9 cellular contexts compared by ENCODE assay signal in genomic region chr3:179046497-179047353, GRCh38. TPM values are rescaled to one million over a fixed set of nuclear protein-coding genes. Genes with fewer than 3 reads are reported as not detected.
DNase-seq lines count a peak whose midpoint lies in the region; ATAC-seq, FAIRE-seq and TF ChIP-seq lines count a peak whose summit lies in the region.
"Had no signal": no experiment of that assay in that cellular context is flagged by ENCODE, and none has a peak within 500 bp of the region (broad histone marks: within the 10 kb centered on the region; RNA-seq: fewer than 3 reads in every experiment).

No MANE protein-coding gene starts in this region.

- 76 to 83% methylated on average over 8 of the region's 8 CpGs for WGBS in tibial nerve, 2 donors

- H3K4me3 ChIP-seq in tibial nerve: no peak overlapping the region

- H3K27me3 Mint-ChIP-seq in central memory CD8-positive, alpha-beta T cell: no peaks in the 10 kb centered on the region

- TF ChIP-seq POLR2A in tibial nerve (IDR thresholded peaks at IDR 0.05): no peak

- TF ChIP-seq CTCF in tibial nerve (IDR thresholded peaks at IDR 0.05) (no peak), D721Med (IDR thresholded peaks at IDR 0.05; ENCODE audit: insufficient read depth, missing control alignments) (no peak)

- peak; percentile 80 for ATAC-seq in GM19438 (IDR thresholded peaks at IDR 0.05; ENCODE audit: low read depth, unreplicated experiment)
- ATAC-seq in HG03139 (IDR thresholded peaks at IDR 0.05; ENCODE audit: unreplicated experiment): peak; percentile 85
- no peak for ATAC-seq in central memory CD8-positive, alpha-beta T cell (replicated peaks; ENCODE audit: extremely low read depth, poor library complexity, severe bottlenecking)

- TF ChIP-seq EP300 in tibial nerve (IDR thresholded peaks at IDR 0.05): no peak

- no peaks in the 10 kb centered on the region for H3K27me3 ChIP-seq in tibial nerve

- H3K4me1 Mint-ChIP-seq in central memory CD8-positive, alpha-beta T cell: peaks cover 60% of the 10 kb centered on the region

- H3K9me3 ChIP-seq in tibial nerve: no peaks in the 10 kb centered on the region

- FAIRE-seq in D721Med (lab: Jason Lieb, UNC): no peak

- DNase-seq in ELR (ENCODE audit: low read depth): peak; percentile 42
- no peak for DNase-seq in central memory CD8-positive, alpha-beta T cell (ENCODE audit: low spot score in 2 of 2)
- DNase-seq in tibial nerve (ENCODE audit: low spot score in 2 of 2): no peak
- DNase-seq in NCI-H510A treated with DMSO at 0.1 percent for 48 hours (lab: John Stamatoyannopoulos, UW): no peak
- DNase-seq in D721Med (ENCODE audit: insufficient read length, low spot score): no peak
- no peak for DNase-seq in activated gamma-delta T cell (lab: John Stamatoyannopoulos, UW)

- peaks cover 2% of the 10 kb centered on the region for H3K36me3 Mint-ChIP-seq in central memory CD8-positive, alpha-beta T cell (ENCODE audit: insufficient read depth)

- H3K27ac Mint-ChIP-seq in central memory CD8-positive, alpha-beta T cell (ENCODE audit: low read depth): peak overlapping the region; percentile 38
- H3K27ac Mint-ChIP-seq: T-helper 2 cell treated with Interferon-gamma antibody and Interleukin-4, amounts not matched to agents 5 μg/mL and 100 μg/mL, for 36 hours had no signal

- H3K27ac ChIP-seq in tibial nerve: no peak overlapping the region

- H3K36me3 ChIP-seq in tibial nerve: peaks cover 0 to 3% (median 0%) of the 10 kb centered on the region in 3 donors

- peaks cover 0 to 10% (median 0%) of the 10 kb centered on the region in 4 donors for H3K4me1 ChIP-seq in tibial nerve

- no peak overlapping the region for H3K4me3 Mint-ChIP-seq in central memory CD8-positive, alpha-beta T cell
- H3K4me3 Mint-ChIP-seq: T-helper 2 cell treated with Interferon-gamma antibody and Interleukin-4, amounts not matched to agents 5 μg/mL and 100 μg/mL, for 36 hours had no signal

- no peaks in the 10 kb centered on the region for H3K9me3 Mint-ChIP-seq in central memory CD8-positive, alpha-beta T cell

RNA-seq across cellular contexts. Expression of gene ZMAT3, which starts 24.9 kb away (rescaled TPM):
- 10 to 100 TPM; 15.6 to 19.0 (median 16.7) TPM for total RNA-seq in tibial nerve
